ENCODE assay signal across 35 cellular contexts in the genomic region with DNA sequence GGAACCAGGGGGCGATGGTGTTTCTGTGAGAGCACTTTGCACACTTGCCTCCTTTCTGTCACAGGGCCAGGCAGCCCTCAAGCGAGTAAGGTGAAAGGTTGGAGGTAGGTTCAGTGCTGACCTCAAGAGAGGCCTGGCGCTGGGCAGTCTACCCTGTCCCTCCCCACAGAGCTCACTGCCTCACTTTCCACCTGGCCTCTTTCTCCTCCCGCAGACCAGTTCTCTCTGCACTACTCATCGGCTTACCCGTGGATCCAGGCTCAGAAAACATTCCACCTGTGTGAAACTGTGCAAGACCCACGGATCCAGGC. TPM values are rescaled to one million over a fixed set of nuclear protein-coding genes. Genes with fewer than 3 reads are reported as not detected.
"Had no signal": no experiment of that assay in that cellular context is flagged by ENCODE, and none has a peak within 500 bp of the region (broad histone marks: within the 10 kb centered on the region; RNA-seq: fewer than 3 reads in every experiment).

No MANE protein-coding gene starts in this region.

- H3K4me3 ChIP-seq: adrenal gland had no signal

- FAIRE-seq: astrocyte, bronchial epithelial cell had no signal

- H3K9me3 ChIP-seq: adrenal gland had no signal

- H3K36me3 ChIP-seq: WERI-Rb-1 had no signal

- H3K4me2 ChIP-seq: KMS-11 had no signal

- H3K4me1 ChIP-seq: adrenal gland had no signal

- DNase-seq: activated CD4-positive, alpha-beta T cell treated with anti-CD3 and anti-CD28 coated beads, Interleukin-2, amount 10 ng/mL, durations not matched to agents 24 days and 14 days; activated CD4-positive, alpha-beta T cell treated with anti-CD3 and anti-CD28 coated beads, Interleukin-2, amount 50 U/mL, for 4 hours; activated CD4-positive, CD25-positive, alpha-beta regulatory T cell; activated CD8-positive, alpha-beta T cell treated with anti-CD3 and anti-CD28 coated beads for 36 hours; activated gamma-delta T cell; activated naive CD4-positive, alpha-beta T cell treated with Interleukin-2 at 50 U/mL for 16 hours; activated naive CD8-positive, alpha-beta T cell treated with anti-CD3 and anti-CD28 coated beads, Interleukin-2, amount 10 ng/mL, durations not matched to agents 7 days and 5 days; activated T-cell treated with anti-CD3 and anti-CD28 coated beads, Interleukin-2, amount 50 U/mL, for 1 hour; activated T-cell treated with anti-CD3 and anti-CD28 coated beads, Interleukin-2, amount 50 U/mL, for 72 hours; caudate nucleus; MM.1S; MV-4-11; NCI-H1092 treated with DMSO at 0.1 percent for 48 hours; NCI-H1417; NCI-H146; NCI-H187; NCI-H2029 treated with DMSO at 0.1 percent for 48 hours; NCI-H2107; NCI-H2171; NCI-H510A; NCI-H526; NCI-H748 treated with DMSO at 0.1 percent for 48 hours; NK-92 treated with Interleukin-12 subunit alpha and Interleukin-12 subunit beta, amount 100 ng/mL, for 24 hours; Right ventricle myocardium superior; SW 1271; T1000; WERI-Rb-1 had no signal

- H3K27ac ChIP-seq: adrenal gland, KMS-11, WERI-Rb-1 had no signal

- H3K27me3 ChIP-seq: adrenal gland had no signal

- H3K9ac ChIP-seq: KMS-11 had no signal

- ATAC-seq: activated CD8-positive, alpha-beta T cell treated with anti-CD3 and anti-CD28 coated beads for 36 hours; activated T-cell treated with anti-CD3 and anti-CD28 coated beads, Interleukin-2, amount 50 U/mL, for 72 hours had no signal

RNA-seq across cellular contexts. Expression of gene APOL5, which starts 16.8 kb away (rescaled TPM):
- total RNA-seq: activated CD4-positive, alpha-beta T cell treated with anti-CD3 and anti-CD28 coated beads, Interleukin-2, amount 10 ng/mL, durations not matched to agents 24 days and 14 days; activated CD8-positive, alpha-beta T cell treated with anti-CD3 and anti-CD28 coated beads for 36 hours; activated naive CD8-positive, alpha-beta T cell treated with anti-CD3 and anti-CD28 coated beads, Interleukin-2, amount 10 ng/mL, durations not matched to agents 7 days and 5 days; activated T-cell treated with anti-CD3 and anti-CD28 coated beads, Interleukin-2, amount 50 U/mL, for 72 hours; activated T-helper 2 cell treated with anti-CD3 and anti-CD28 coated beads, Interferon-gamma antibody, Interleukin-2, Interleukin-4, amounts not matched to agents 10 μg/mL and 5 μg/mL and 100 μg/mL, durations not matched to agents 14 hours and 24 hours and 36 hours; adrenal gland; astrocyte; bronchial epithelial cell; LHCN-M2; Right ventricle myocardium superior; T-helper 1 cell treated with Interleukin-12 subunit alpha and Interleukin-12 subunit beta and Interleukin-4 antibody, amounts not matched to agents 30 ng/mL and 1 ng/mL, for 36 hours; T-helper 2 cell treated with Interferon-gamma antibody and Interleukin-4, amounts not matched to agents 100 ng/mL and 5 ng/mL, for 36 hours had no signal
- polyA plus RNA-seq: adrenal gland had no signal
